Comparison of ENCODE assay signal across 17 cellular contexts in the genomic region with DNA sequence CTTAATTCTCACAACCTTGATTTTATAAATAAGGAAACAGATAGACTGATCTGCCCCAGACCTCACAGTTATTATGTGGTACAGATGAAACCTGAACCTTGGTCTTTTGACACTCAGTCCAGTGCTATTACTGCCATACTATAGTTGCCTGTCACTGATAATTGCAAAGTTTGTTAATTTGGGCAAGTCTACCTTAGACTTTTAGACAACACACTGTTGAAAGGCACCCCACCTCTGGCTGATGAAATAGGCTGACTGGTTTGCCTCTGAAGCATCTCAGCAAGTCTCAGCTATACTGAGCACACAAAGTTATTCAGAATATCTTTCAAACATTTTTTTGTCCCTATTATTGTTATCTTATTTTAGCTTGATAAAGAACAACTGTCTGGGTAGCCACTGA. TPM values are rescaled to one million over a fixed set of nuclear protein-coding genes. Genes with fewer than 3 reads are reported as not detected.
DNase-seq lines count a peak whose midpoint lies in the region; ATAC-seq and TF ChIP-seq lines count a peak whose summit lies in the region.
"Had no signal": no experiment of that assay in that cellular context is flagged by ENCODE, and none has a peak within 500 bp of the region (broad histone marks: within the 10 kb centered on the region; RNA-seq: fewer than 3 reads in every experiment).

No MANE protein-coding gene starts in this region.

- no peaks in the 10 kb centered on the region for H3K9me2 ChIP-seq in SU-DHL-6 (replicated peaks; ENCODE audit: insufficient read depth, low read length)

- no peak overlapping the region for H2BK120ac ChIP-seq in H9 (ENCODE audit: low read depth, low read length, poor library complexity, severe bottlenecking)
- H2BK120ac ChIP-seq in trophoblast cell (ENCODE audit: insufficient read depth, low read length, poor library complexity) = no peak overlapping the region

- TF ChIP-seq CTCF in H9 (conservative IDR thresholded peaks at IDR 0.05) (no peak), SU-DHL-6 (IDR thresholded peaks at IDR 0.05; ENCODE audit: insufficient read depth, low read length, poor library complexity, severe bottlenecking) (no peak), right atrium auricular region (IDR thresholded peaks at IDR 0.05) (no peak), upper lobe of left lung (IDR thresholded peaks at IDR 0.05) (no peak)

- H3K23me2 ChIP-seq in H9 (ENCODE audit: insufficient read length, low read depth, low read length, poor library complexity, severe bottlenecking) = no peaks in the 10 kb centered on the region

- H2BK20ac ChIP-seq in H9 (ENCODE audit: low read depth, low read length, poor library complexity, severe bottlenecking) = no peak overlapping the region

- H3K18ac ChIP-seq in H9 (ENCODE audit: insufficient read length, low read depth, low read length) = no peak overlapping the region
- H3K18ac ChIP-seq in trophoblast cell (ENCODE audit: low read length) = no peak overlapping the region

- H3K36me3 ChIP-seq in SU-DHL-6 (ENCODE audit: low read length) (no peaks in the 10 kb centered on the region), right atrium auricular region (peaks cover 6% of the 10 kb centered on the region), trophoblast cell (ENCODE audit: control insufficient read depth in 1 of 2, insufficient read depth in 2 of 2, low read length in 2 of 2) (peaks cover 0 to 7% of the 10 kb centered on the region in 2 experiments), upper lobe of left lung (peaks cover 0 to 16% (median 0%) of the 10 kb centered on the region in 4 donors)
- H3K36me3 ChIP-seq: suprapubic skin had no signal

- no peak overlapping the region for H2AK5ac ChIP-seq in H9 (ENCODE audit: insufficient read length, low read length)
- H2AK5ac ChIP-seq in trophoblast cell (ENCODE audit: low read length) = no peak overlapping the region

- H3T11ph ChIP-seq in H9 (ENCODE audit: low read length) = no peak overlapping the region

- no peaks in the 10 kb centered on the region for H3F3A ChIP-seq in SU-DHL-6 (ENCODE audit: insufficient read depth)

- H3K9me3 ChIP-seq in H9 (ENCODE audit: control insufficient read depth, low read depth, low read length) (no peaks in the 10 kb centered on the region), SU-DHL-6 (ENCODE audit: insufficient read depth, low read length) (no peaks in the 10 kb centered on the region), right atrium auricular region (no peaks in the 10 kb centered on the region), trophoblast cell (ENCODE audit: insufficient read depth, low read depth, low read length) (no peaks in the 10 kb centered on the region), upper lobe of left lung (no peaks in the 10 kb centered on the region)
- H3K9me3 ChIP-seq: BLaER1, suprapubic skin had no signal

- H4K20me1 ChIP-seq in H9 (ENCODE audit: control insufficient read depth, insufficient read depth, insufficient read length) (no peaks in the 10 kb centered on the region), SU-DHL-6 (ENCODE audit: low read depth, low read length) (no peaks in the 10 kb centered on the region)

- TF ChIP-seq POLR2A in upper lobe of left lung (IDR thresholded peaks at IDR 0.05) = no peak

- H2AFZ ChIP-seq in H9 (ENCODE audit: low read length) = no peak overlapping the region
- H2AFZ ChIP-seq in SU-DHL-6 (ENCODE audit: low read depth, low read length, severe bottlenecking) = no peak overlapping the region
- no peak overlapping the region for H2AFZ ChIP-seq in trophoblast cell (ENCODE audit: insufficient read depth, low read length, poor library complexity)
- H2AFZ ChIP-seq: parathyroid adenoma had no signal

- TF ChIP-seq EP300 in upper lobe of left lung (IDR thresholded peaks at IDR 0.05) = no peak

- H3K23ac ChIP-seq in H9 (ENCODE audit: insufficient read length, low read depth, low read length) (no peak overlapping the region), trophoblast cell (ENCODE audit: low read length) (no peak overlapping the region)

- no peak overlapping the region for H4K5ac ChIP-seq in H9 (ENCODE audit: insufficient read length, low read depth, low read length)

- no peaks in the 10 kb centered on the region for H3K27me3 Mint-ChIP-seq in H9 (ENCODE audit: low read depth)
- no peaks in the 10 kb centered on the region for H3K27me3 Mint-ChIP-seq in activated T-helper 17 cell treated with anti-CD3 and anti-CD28 coated beads, Interleukin-2, amount 50 U/mL, for 72 hours
- H3K27me3 Mint-ChIP-seq: central memory CD8-positive, alpha-beta T cell; T-helper 17 cell had no signal

- no peak overlapping the region for H3K4me3 ChIP-seq in SU-DHL-6 (ENCODE audit: insufficient read depth, low read length, poor library complexity, severe bottlenecking)
- H3K4me3 ChIP-seq in right atrium auricular region = no peak overlapping the region
- H3K4me3 ChIP-seq in trophoblast cell (ENCODE audit: low read depth, low read length) = no peak overlapping the region
- H3K4me3 ChIP-seq in upper lobe of left lung = no peak overlapping the region
- H3K4me3 ChIP-seq: BLaER1, suprapubic skin had no signal

- H4K8ac ChIP-seq in H9 (replicated peaks; ENCODE audit: insufficient read length, low read depth, low read length) = no peak overlapping the region
- H4K8ac ChIP-seq in trophoblast cell (ENCODE audit: low read depth, low read length) = no peak overlapping the region

- H2BK15ac ChIP-seq in H9 (ENCODE audit: low read depth, low read length) = no peak overlapping the region

- peak overlapping the region in 2 of 3 experiments; percentile 24 to 44; a peak in 2 of 7 replicates for H3K27ac Mint-ChIP-seq in H9
- no peak overlapping the region for H3K27ac Mint-ChIP-seq in activated T-helper 17 cell treated with anti-CD3 and anti-CD28 coated beads, Interleukin-2, amount 50 U/mL, for 72 hours
- H3K27ac Mint-ChIP-seq: activated CD8-positive, alpha-beta T cell treated with anti-CD3 and anti-CD28 coated beads, Interleukin-2, amount 10 ng/mL, durations not matched to agents 7 days and 5 days had no signal

- no peaks in the 10 kb centered on the region for H3K27me3 ChIP-seq in H9 (ENCODE audit: insufficient read depth, low read length)
- H3K27me3 ChIP-seq in SU-DHL-6 (ENCODE audit: low read length) = no peaks in the 10 kb centered on the region
- H3K27me3 ChIP-seq in right atrium auricular region = no peaks in the 10 kb centered on the region
- no peaks in the 10 kb centered on the region for H3K27me3 ChIP-seq in trophoblast cell (ENCODE audit: insufficient read depth, low read length)
- H3K27me3 ChIP-seq in upper lobe of left lung = no peaks in the 10 kb centered on the region
- H3K27me3 ChIP-seq: BLaER1, suprapubic skin had no signal

- no peak overlapping the region for H2BK5ac ChIP-seq in H9 (ENCODE audit: insufficient read length, low read length)
- no peak overlapping the region for H2BK5ac ChIP-seq in trophoblast cell (ENCODE audit: low read depth, low read length, poor library complexity)

- H3K4ac ChIP-seq in H9 (ENCODE audit: low read depth, low read length) = no peak overlapping the region
- peak overlapping the region; percentile 96 for H3K4ac ChIP-seq in trophoblast cell (ENCODE audit: low read depth, low read length)

- no peak overlapping the region for H3K9ac ChIP-seq in H9 (ENCODE audit: extremely low read depth, insufficient read length, low read length)
- no peak overlapping the region for H3K9ac ChIP-seq in SU-DHL-6 (ENCODE audit: low read length)
- H3K9ac ChIP-seq in trophoblast cell (ENCODE audit: low read length) = no peak overlapping the region
- H3K9ac ChIP-seq: BLaER1, parathyroid adenoma had no signal

- H3K4me2 ChIP-seq in H9 (ENCODE audit: insufficient read depth, insufficient read length, low read length) (no peak overlapping the region), SU-DHL-6 (ENCODE audit: low read depth, low read length, poor library complexity, severe bottlenecking) (no peak overlapping the region), trophoblast cell (ENCODE audit: low read length) (no peak overlapping the region)
- H3K4me2 ChIP-seq: BLaER1 had no signal

- H2BK12ac ChIP-seq in H9 (ENCODE audit: insufficient read length, low read depth, low read length) = no peak overlapping the region
- no peak overlapping the region for H2BK12ac ChIP-seq in trophoblast cell (ENCODE audit: low read length)

- H3K27ac ChIP-seq in H9 (ENCODE audit: insufficient read length, low read depth, low read length) (no peak overlapping the region), SU-DHL-6 (ENCODE audit: low read depth, low read length) (0 out of 2 replicates have a peak overlapping the region, but pooled peaks have one; percentile 0), right atrium auricular region (peak overlapping the region; percentile 66 to 68), trophoblast cell (ENCODE audit: low read depth, low read length) (no peak overlapping the region), upper lobe of left lung (no peak overlapping the region)
- H3K27ac ChIP-seq: BLaER1, parathyroid adenoma, suprapubic skin had no signal

- H4K91ac ChIP-seq in H9 (ENCODE audit: insufficient read length, low read depth, low read length) = no peak overlapping the region
- no peak overlapping the region for H4K91ac ChIP-seq in trophoblast cell (ENCODE audit: low read depth, low read length)

- H3K9me3 Mint-ChIP-seq in H9 = no peaks in the 10 kb centered on the region
- H3K9me3 Mint-ChIP-seq in activated T-helper 17 cell treated with anti-CD3 and anti-CD28 coated beads, Interleukin-2, amount 50 U/mL, for 72 hours = no peaks in the 10 kb centered on the region
- H3K9me3 Mint-ChIP-seq: central memory CD8-positive, alpha-beta T cell had no signal

- H3K14ac ChIP-seq in H9 (ENCODE audit: insufficient read depth, low read length) (no peak overlapping the region), trophoblast cell (ENCODE audit: low read length) (no peak overlapping the region)

- H3K4me3 Mint-ChIP-seq in H9 = no peak overlapping the region
- no peak overlapping the region for H3K4me3 Mint-ChIP-seq in activated T-helper 17 cell treated with anti-CD3 and anti-CD28 coated beads, Interleukin-2, amount 50 U/mL, for 72 hours
- H3K4me3 Mint-ChIP-seq: activated CD8-positive, alpha-beta T cell treated with anti-CD3 and anti-CD28 coated beads, Interleukin-2, amount 10 ng/mL, durations not matched to agents 7 days and 5 days; central memory CD8-positive, alpha-beta T cell; T-helper 17 cell had no signal

- H3K79me1 ChIP-seq in H9 (ENCODE audit: insufficient read depth, low read depth, low read length, poor library complexity, severe bottlenecking) (peaks cover 7% of the 10 kb centered on the region), trophoblast cell (ENCODE audit: low read length) (no peaks in the 10 kb centered on the region)

- H3K4me1 Mint-ChIP-seq in H9 = no peaks in the 10 kb centered on the region
- peaks cover 12% of the 10 kb centered on the region for H3K4me1 Mint-ChIP-seq in activated T-helper 17 cell treated with anti-CD3 and anti-CD28 coated beads, Interleukin-2, amount 50 U/mL, for 72 hours

- no peak for ATAC-seq in GM19351 (IDR thresholded peaks at IDR 0.05; ENCODE audit: unreplicated experiment)
- ATAC-seq in upper lobe of left lung (ENCODE audit: low FRiP score in 2 of 2) = no peak
- ATAC-seq in activated T-helper 17 cell treated with anti-CD3 and anti-CD28 coated beads, Interleukin-2, amount 50 U/mL, for 72 hours (replicated peaks) = no peak
- ATAC-seq: activated CD8-positive, alpha-beta T cell treated with anti-CD3 and anti-CD28 coated beads, Interleukin-2, amount 10 ng/mL, durations not matched to agents 7 days and 5 days; T-helper 17 cell had no signal

- H3K79me2 ChIP-seq in H9 (ENCODE audit: insufficient read depth, low read length) (peaks cover 24% of the 10 kb centered on the region; the same call in 1 of the 2 replicates), SU-DHL-6 (ENCODE audit: insufficient read depth, low read length) (peaks cover 84% of the 10 kb centered on the region), trophoblast cell (ENCODE audit: control insufficient read depth, insufficient read depth, low read length, poor library complexity) (peaks cover 14% of the 10 kb centered on the region)

- no peak overlapping the region for H4K12ac ChIP-seq in trophoblast cell (ENCODE audit: low read depth, low read length)

- H3K36me3 Mint-ChIP-seq in H9 (ENCODE audit: insufficient read depth in 1 of 3, low read depth in 3 of 3) = peaks cover 5 to 20% (median 18%) of the 10 kb centered on the region in 3 experiments; a peak in 6 of 7 replicates
- peaks cover 28% of the 10 kb centered on the region for H3K36me3 Mint-ChIP-seq in activated T-helper 17 cell treated with anti-CD3 and anti-CD28 coated beads, Interleukin-2, amount 50 U/mL, for 72 hours (ENCODE audit: low read depth)

- H3K56ac ChIP-seq in H9 (ENCODE audit: insufficient read length, low read depth, low read length) = no peak overlapping the region

- H3K4me1 ChIP-seq in H9 (ENCODE audit: insufficient read depth, low read length) (no peaks in the 10 kb centered on the region), right atrium auricular region (peaks cover 0 to 56% of the 10 kb centered on the region in 2 donors), trophoblast cell (ENCODE audit: control insufficient read depth in 1 of 2, insufficient read depth in 2 of 2, low read length in 2 of 2) (no peaks in the 10 kb centered on the region), upper lobe of left lung (peaks cover 0 to 30% (median 15%) of the 10 kb centered on the region in 4 donors)

- DNase-seq in H9 = no peak
- no peak for DNase-seq in right atrium auricular region (ENCODE audit: low spot score)
- DNase-seq in trophoblast cell = no peak
- DNase-seq in upper lobe of left lung = no peak
- DNase-seq in NCI-H526 treated with DMSO at 0.1 percent for 48 hours (lab: John Stamatoyannopoulos, UW) = no peak
- DNase-seq: activated CD8-positive, alpha-beta T cell treated with anti-CD3 and anti-CD28 coated beads, Interleukin-2, amount 10 ng/mL, durations not matched to agents 7 days and 5 days; left cardiac atrium; NCI-H1436; RPMI8226; T-helper 17 cell had no signal

RNA-seq across cellular contexts. Expression of a gene that starts 53.1 kb away (rescaled TPM):
- total RNA-seq in H9 (2021) (138 and 140 TPM in 2 replicates), right atrium auricular region (100 to 1,000 TPM; 428 to 552 TPM), upper lobe of left lung (100 to 1,000 TPM; 106 to 199 (median 148) TPM)
- 144 and 149 TPM in 2 replicates for polyA plus RNA-seq in trophoblast cell (2013)
- 100 to 1,000 TPM in 1 of 2 donors, 10 to 100 TPM in 1; 97.5 to 130 TPM for total RNA-seq in activated T-helper 17 cell treated with anti-CD3 and anti-CD28 coated beads, Interleukin-2, amount 50 U/mL, for 72 hours

Comparison
In these comparisons a context has a peak if more than half of its experiments do, and no peak if none do; other contexts are left out.
1. H3K27ac ChIP-seq: peak in SU-DHL-6 (single experiment) and right atrium auricular region (2 of 2); none in H9 (single experiment), trophoblast cell (single experiment) and upper lobe of left lung (0 of 4).